Comparison of ENCODE assay signal across 10 cellular contexts in genomic region chr2:226838758-226839555, GRCh38. TPM values are rescaled to one million over a fixed set of nuclear protein-coding genes. Genes with fewer than 3 reads are reported as not detected.
A peak's percentile ranks its signal among the peaks of the same experiment; 100 is the strongest.
DNase-seq lines count a peak whose midpoint lies in the region; ATAC-seq and TF ChIP-seq lines count a peak whose summit lies in the region.
"Had no signal": no experiment of that assay in that cellular context is flagged by ENCODE, and none has a peak within 500 bp of the region (broad histone marks: within the 10 kb centered on the region; RNA-seq: fewer than 3 reads in every experiment).

No MANE protein-coding gene starts in this region.

- H3K4me1 Mint-ChIP-seq in activated naive CD4-positive, alpha-beta T cell treated with anti-CD3 and anti-CD28 coated beads for 36 hours (ENCODE audit: low read depth): peaks cover 64% of the 10 kb centered on the region
- H3K4me1 Mint-ChIP-seq in IgD-negative memory B cell: peaks cover 53 to 64% (median 55%) of the 10 kb centered on the region in 3 donors
- peaks cover 57% of the 10 kb centered on the region for H3K4me1 Mint-ChIP-seq in activated T-helper 2 cell treated with anti-CD3 and anti-CD28 coated beads, Interferon-gamma antibody, Interleukin-2, Interleukin-4, amounts not matched to agents 10 μg/mL and 5 μg/mL and 100 μg/mL, durations not matched to agents 14 hours and 24 hours and 36 hours (ENCODE audit: low read depth)
- peaks cover 40% of the 10 kb centered on the region for H3K4me1 Mint-ChIP-seq in stimulated activated effector memory CD8-positive, alpha-beta T cell treated with anti-CD3 and anti-CD28 coated beads, Interleukin-12 subunit alpha, Interleukin-12 subunit beta, amount 100 ng/mL, for 72 hours

- TF ChIP-seq CTCF in tibial artery (IDR thresholded peaks at IDR 0.05) (no peak), ascending aorta (IDR thresholded peaks at IDR 0.05) (no peak)

- H3K4me3 ChIP-seq in tibial artery (no peak overlapping the region), ascending aorta (no peak overlapping the region)

- H3K27ac ChIP-seq in tibial artery: no peak overlapping the region
- H3K27ac ChIP-seq in ascending aorta: no peak overlapping the region
- H3K27ac ChIP-seq: brain microvascular endothelial cell had no signal

- peaks cover 38% of the 10 kb centered on the region for H3K36me3 Mint-ChIP-seq in activated naive CD4-positive, alpha-beta T cell treated with anti-CD3 and anti-CD28 coated beads for 36 hours (ENCODE audit: low read depth)
- peaks cover 9% of the 10 kb centered on the region for H3K36me3 Mint-ChIP-seq in IgD-negative memory B cell
- H3K36me3 Mint-ChIP-seq in activated T-helper 2 cell treated with anti-CD3 and anti-CD28 coated beads, Interferon-gamma antibody, Interleukin-2, Interleukin-4, amounts not matched to agents 10 μg/mL and 5 μg/mL and 100 μg/mL, durations not matched to agents 14 hours and 24 hours and 36 hours (ENCODE audit: low read depth): peaks cover 63% of the 10 kb centered on the region
- H3K36me3 Mint-ChIP-seq in stimulated activated effector memory CD8-positive, alpha-beta T cell treated with anti-CD3 and anti-CD28 coated beads, Interleukin-12 subunit alpha, Interleukin-12 subunit beta, amount 100 ng/mL, for 72 hours: peaks cover 35% of the 10 kb centered on the region

- H3K36me3 ChIP-seq in tibial artery (no peaks in the 10 kb centered on the region), ascending aorta (no peaks in the 10 kb centered on the region)
- H3K36me3 ChIP-seq: brain microvascular endothelial cell had no signal

- peak overlapping the region; percentile 62 for H3K4me3 Mint-ChIP-seq in activated naive CD4-positive, alpha-beta T cell treated with anti-CD3 and anti-CD28 coated beads for 36 hours
- peak overlapping the region; percentile 82 to 97 (median 92) for H3K4me3 Mint-ChIP-seq in IgD-negative memory B cell
- H3K4me3 Mint-ChIP-seq in activated T-helper 2 cell treated with anti-CD3 and anti-CD28 coated beads, Interferon-gamma antibody, Interleukin-2, Interleukin-4, amounts not matched to agents 10 μg/mL and 5 μg/mL and 100 μg/mL, durations not matched to agents 14 hours and 24 hours and 36 hours (ENCODE audit: low read depth): peak overlapping the region; percentile 92
- peak overlapping the region; percentile 88 for H3K4me3 Mint-ChIP-seq in stimulated activated effector memory CD8-positive, alpha-beta T cell treated with anti-CD3 and anti-CD28 coated beads, Interleukin-12 subunit alpha, Interleukin-12 subunit beta, amount 100 ng/mL, for 72 hours

- H3K27me3 Mint-ChIP-seq in activated naive CD4-positive, alpha-beta T cell treated with anti-CD3 and anti-CD28 coated beads for 36 hours (ENCODE audit: low read depth): no peaks in the 10 kb centered on the region
- H3K27me3 Mint-ChIP-seq in IgD-negative memory B cell: no peaks in the 10 kb centered on the region
- no peaks in the 10 kb centered on the region for H3K27me3 Mint-ChIP-seq in activated T-helper 2 cell treated with anti-CD3 and anti-CD28 coated beads, Interferon-gamma antibody, Interleukin-2, Interleukin-4, amounts not matched to agents 10 μg/mL and 5 μg/mL and 100 μg/mL, durations not matched to agents 14 hours and 24 hours and 36 hours (ENCODE audit: low read depth)

- H3K4me1 ChIP-seq in tibial artery: peaks cover 0 to 24% (median 13%) of the 10 kb centered on the region in 4 donors
- H3K4me1 ChIP-seq in ascending aorta: peaks cover 2 to 10% of the 10 kb centered on the region in 2 donors

- no peak for ATAC-seq in stimulated activated effector memory CD8-positive, alpha-beta T cell treated with anti-CD3 and anti-CD28 coated beads, Interleukin-12 subunit alpha, Interleukin-12 subunit beta, amount 100 ng/mL, for 72 hours

- no peak for DNase-seq in activated naive CD4-positive, alpha-beta T cell treated with anti-CD3 and anti-CD28 coated beads for 36 hours
- no peak for DNase-seq in activated naive CD4-positive, alpha-beta T cell (lab: John Stamatoyannopoulos, UW)
- no peak for DNase-seq in activated T-helper 2 cell treated with anti-CD3 and anti-CD28 coated beads, Interferon-gamma antibody, Interleukin-2, Interleukin-4, amounts not matched to agents 10 μg/mL and 5 μg/mL and 100 μg/mL, durations not matched to agents 14 hours and 24 hours and 36 hours (ENCODE audit: low spot score)
- DNase-seq in stimulated activated effector memory CD8-positive, alpha-beta T cell treated with anti-CD3 and anti-CD28 coated beads, Interleukin-12 subunit alpha, Interleukin-12 subunit beta, amount 100 ng/mL, for 72 hours (ENCODE audit: low spot score in 2 of 2): no peak
- DNase-seq in tibial artery: no peak
- no peak for DNase-seq in ascending aorta (ENCODE audit: low spot score in 2 of 2)
- DNase-seq in posterior vena cava (ENCODE audit: low spot score): no peak
- DNase-seq: brain microvascular endothelial cell, KBM-7 had no signal

- CTCF ChIA-PET in activated naive CD4-positive, alpha-beta T cell treated with anti-CD3 and anti-CD28 coated beads for 36 hours (lab: Charles Lee): interaction anchor here (1.1 kb wide), 1 partner anchor 36 kb away, joined by 4 read pairs; no protein-coding TSS in a partner anchor

- H3K27ac Mint-ChIP-seq in activated naive CD4-positive, alpha-beta T cell treated with anti-CD3 and anti-CD28 coated beads for 36 hours: peak overlapping the region; percentile 98
- H3K27ac Mint-ChIP-seq in IgD-negative memory B cell: peak overlapping the region; percentile 96 to 98 (median 98)
- peak overlapping the region; percentile 98 for H3K27ac Mint-ChIP-seq in activated T-helper 2 cell treated with anti-CD3 and anti-CD28 coated beads, Interferon-gamma antibody, Interleukin-2, Interleukin-4, amounts not matched to agents 10 μg/mL and 5 μg/mL and 100 μg/mL, durations not matched to agents 14 hours and 24 hours and 36 hours
- H3K27ac Mint-ChIP-seq in stimulated activated effector memory CD8-positive, alpha-beta T cell treated with anti-CD3 and anti-CD28 coated beads, Interleukin-12 subunit alpha, Interleukin-12 subunit beta, amount 100 ng/mL, for 72 hours: peak overlapping the region; percentile 97

- H3K9me3 ChIP-seq in tibial artery: no peaks in the 10 kb centered on the region
- no peaks in the 10 kb centered on the region for H3K9me3 ChIP-seq in ascending aorta

- no peaks in the 10 kb centered on the region for H3K9me3 Mint-ChIP-seq in activated naive CD4-positive, alpha-beta T cell treated with anti-CD3 and anti-CD28 coated beads for 36 hours
- H3K9me3 Mint-ChIP-seq in IgD-negative memory B cell: peaks cover 0 to 2% (median 0%) of the 10 kb centered on the region in 3 donors
- H3K9me3 Mint-ChIP-seq in activated T-helper 2 cell treated with anti-CD3 and anti-CD28 coated beads, Interferon-gamma antibody, Interleukin-2, Interleukin-4, amounts not matched to agents 10 μg/mL and 5 μg/mL and 100 μg/mL, durations not matched to agents 14 hours and 24 hours and 36 hours: peaks cover 11% of the 10 kb centered on the region
- no peaks in the 10 kb centered on the region for H3K9me3 Mint-ChIP-seq in stimulated activated effector memory CD8-positive, alpha-beta T cell treated with anti-CD3 and anti-CD28 coated beads, Interleukin-12 subunit alpha, Interleukin-12 subunit beta, amount 100 ng/mL, for 72 hours

- intact Hi-C loops in activated naive CD4-positive, alpha-beta T cell treated with anti-CD3 and anti-CD28 coated beads for 36 hours (cut with micrococcal nuclease): loop anchor here (5.0 kb wide), 4 partner anchors 573 to 1912 kb away; partner anchors contain the start of gene DOCK10
- intact Hi-C loops in activated T-helper 2 cell treated with anti-CD3 and anti-CD28 coated beads, Interferon-gamma antibody, Interleukin-2, Interleukin-4, amounts not matched to agents 10 μg/mL and 5 μg/mL and 100 μg/mL, durations not matched to agents 14 hours and 24 hours and 36 hours (cut with micrococcal nuclease): loop anchor here (5.0 kb wide), 4 partner anchors 158 to 1912 kb away; no protein-coding TSS in a partner anchor
- intact Hi-C loops in tibial artery (cut with DNase I; ENCODE audit: low total_unique reads): loop anchor here (10.0 kb wide), 1 partner anchor 146 kb away; no protein-coding TSS in a partner anchor
- intact Hi-C loops in ascending aorta (cut with DNase I): loop anchor here (5.0 to 10.0 kb wide), 2 partner anchors 133 to 956 kb away; no protein-coding TSS in a partner anchor
- intact Hi-C loops in posterior vena cava (cut with DNase I): loop anchor here (10.0 kb wide), 2 partner anchors 146 to 1164 kb away; no protein-coding TSS in a partner anchor

- no peaks in the 10 kb centered on the region for H3K27me3 ChIP-seq in tibial artery
- H3K27me3 ChIP-seq in ascending aorta: no peaks in the 10 kb centered on the region
- H3K27me3 ChIP-seq: brain microvascular endothelial cell had no signal

RNA-seq across cellular contexts. Expression of gene RHBDD1, which starts 3.1 kb away (rescaled TPM):
- 10 to 100 TPM; 42.6 to 43.3 TPM for total RNA-seq in activated naive CD4-positive, alpha-beta T cell treated with anti-CD3 and anti-CD28 coated beads for 36 hours
- 32.0 TPM for polyA plus RNA-seq in IgD-negative memory B cell
- 40.9 and 42.2 TPM in 2 replicates for total RNA-seq in activated T-helper 2 cell treated with anti-CD3 and anti-CD28 coated beads, Interferon-gamma antibody, Interleukin-2, Interleukin-4, amounts not matched to agents 10 μg/mL and 5 μg/mL and 100 μg/mL, durations not matched to agents 14 hours and 24 hours and 36 hours
- 3.7 TPM for total RNA-seq in ascending aorta
- 10 to 100 TPM; 39.3 to 40.5 TPM for total RNA-seq in posterior vena cava

RNA-seq across cellular contexts. Expression of gene IRS1, which starts 39.3 kb away (rescaled TPM):
- 1 to 10 TPM; 2.6 to 2.7 TPM for total RNA-seq in activated naive CD4-positive, alpha-beta T cell treated with anti-CD3 and anti-CD28 coated beads for 36 hours
- 0.21 TPM for polyA plus RNA-seq in IgD-negative memory B cell
- total RNA-seq in activated T-helper 2 cell treated with anti-CD3 and anti-CD28 coated beads, Interferon-gamma antibody, Interleukin-2, Interleukin-4, amounts not matched to agents 10 μg/mL and 5 μg/mL and 100 μg/mL, durations not matched to agents 14 hours and 24 hours and 36 hours: 1.9 and 3.1 TPM in 2 replicates
- total RNA-seq in ascending aorta (18.6 TPM), posterior vena cava (10 to 100 TPM; 10.8 to 12.4 TPM)
